ENCODE assay signal across 1 cellular context in the genomic region with DNA sequence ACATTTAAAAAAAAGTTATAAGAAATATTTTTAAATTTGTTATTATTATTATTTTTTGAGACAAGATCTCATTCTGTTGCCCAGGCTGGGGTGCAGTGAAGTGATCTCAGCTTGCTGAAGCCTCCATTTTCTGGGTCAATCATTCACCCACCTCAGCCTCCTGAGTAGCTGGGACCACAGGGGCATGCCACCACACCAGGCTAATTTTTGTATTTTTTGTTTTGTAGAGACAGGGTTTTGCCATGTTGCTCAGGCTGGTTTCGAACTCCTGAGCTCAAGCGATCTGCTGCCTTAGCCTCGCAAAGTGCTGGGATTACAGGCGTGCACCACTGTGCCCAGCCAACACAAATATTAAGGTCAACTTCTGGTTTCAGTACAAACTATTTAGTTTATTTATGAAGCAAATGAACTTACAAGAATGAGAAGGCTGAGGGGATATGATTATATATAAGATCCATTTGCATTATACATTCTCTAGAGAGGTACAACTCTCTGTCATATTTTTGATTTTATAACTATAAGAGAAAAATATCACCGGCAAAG.
TF ChIP-seq lines count a peak whose summit lies in the region.

No MANE protein-coding gene starts in this region.

TF ChIP-seq in IMR-90, 13 proteins besides CTCF, POLR2A, EP300 and RAD21:
- TF ChIP-seq, protein P1, sequence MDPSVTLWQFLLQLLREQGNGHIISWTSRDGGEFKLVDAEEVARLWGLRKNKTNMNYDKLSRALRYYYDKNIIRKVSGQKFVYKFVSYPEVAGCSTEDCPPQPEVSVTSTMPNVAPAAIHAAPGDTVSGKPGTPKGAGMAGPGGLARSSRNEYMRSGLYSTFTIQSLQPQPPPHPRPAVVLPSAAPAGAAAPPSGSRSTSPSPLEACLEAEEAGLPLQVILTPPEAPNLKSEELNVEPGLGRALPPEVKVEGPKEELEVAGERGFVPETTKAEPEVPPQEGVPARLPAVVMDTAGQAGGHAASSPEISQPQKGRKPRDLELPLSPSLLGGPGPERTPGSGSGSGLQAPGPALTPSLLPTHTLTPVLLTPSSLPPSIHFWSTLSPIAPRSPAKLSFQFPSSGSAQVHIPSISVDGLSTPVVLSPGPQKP (IDR thresholded peaks at IDR 0.05; ENCODE audit: borderline replicate concordance, low read depth, low read length), result no peak
- no peak for TF ChIP-seq CEBPB (IDR thresholded peaks at IDR 0.05; ENCODE audit: low read depth, low read length)
- TF ChIP-seq, protein P2, sequence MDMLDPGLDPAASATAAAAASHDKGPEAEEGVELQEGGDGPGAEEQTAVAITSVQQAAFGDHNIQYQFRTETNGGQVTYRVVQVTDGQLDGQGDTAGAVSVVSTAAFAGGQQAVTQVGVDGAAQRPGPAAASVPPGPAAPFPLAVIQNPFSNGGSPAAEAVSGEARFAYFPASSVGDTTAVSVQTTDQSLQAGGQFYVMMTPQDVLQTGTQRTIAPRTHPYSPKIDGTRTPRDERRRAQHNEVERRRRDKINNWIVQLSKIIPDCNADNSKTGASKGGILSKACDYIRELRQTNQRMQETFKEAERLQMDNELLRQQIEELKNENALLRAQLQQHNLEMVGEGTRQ (IDR thresholded peaks at IDR 0.05; ENCODE audit: low read depth, low read length), result no peak
- no peak for TF ChIP-seq MXI1 (IDR thresholded peaks at IDR 0.05; ENCODE audit: borderline replicate concordance, low read depth, low read length)
- TF ChIP-seq SMC3 (IDR thresholded peaks at IDR 0.05; ENCODE audit: low read depth, low read length), result no peak
- TF ChIP-seq BHLHE40 (IDR thresholded peaks at IDR 0.05; ENCODE audit: low read depth, low read length), result no peak
- no peak for TF ChIP-seq MAFK (IDR thresholded peaks at IDR 0.05; ENCODE audit: low read depth, low read length)
- TF ChIP-seq NFE2L2 (IDR thresholded peaks at IDR 0.05; ENCODE audit: low read depth, low read length), result no peak
- TF ChIP-seq MAZ (IDR thresholded peaks at IDR 0.05; ENCODE audit: borderline replicate concordance, low read depth, low read length), result no peak
- no peak for TF ChIP-seq RFX5 (IDR thresholded peaks at IDR 0.05; ENCODE audit: low read depth, low read length)
- no peak for TF ChIP-seq CHD1 (IDR thresholded peaks at IDR 0.05; ENCODE audit: low read depth, low read length)
- TF ChIP-seq FOS (IDR thresholded peaks at IDR 0.05; ENCODE audit: low read depth, low read length), result no peak
